In genomic region chr11:34909955-34910354, GRCh38 we compare ENCODE assay signal across 1 cellular context.
TF ChIP-seq lines count a peak whose summit lies in the region.

No MANE protein-coding gene starts in this region.

TF ChIP-seq in HepG2, 621 proteins besides CTCF, POLR2A, EP300 and RAD21:
- TF ChIP-seq ZNF644 (CRISPR knock-in tag; IDR thresholded peaks at IDR 0.05; ENCODE audit: low read depth) (peak; percentile 73; the same call in 1 of the 2 replicates), RNF2 (conservative IDR thresholded peaks at IDR 0.05; ENCODE audit: low read depth) (no peak), KLF16 (CRISPR knock-in tag; IDR thresholded peaks at IDR 0.05) (no peak), ZNF251 (CRISPR knock-in tag; IDR thresholded peaks at IDR 0.05) (no peak), SRF (IDR thresholded peaks at IDR 0.05; ENCODE audit: low read depth, low read length) (no peak), GATAD2A (CRISPR knock-in tag; IDR thresholded peaks at IDR 0.05) (peak; percentile 57), ZNF333 (CRISPR knock-in tag; IDR thresholded peaks at IDR 0.05; ENCODE audit: borderline replicate concordance) (no peak), SIN3B (IDR thresholded peaks at IDR 0.05; ENCODE audit: low read length) (no peak), TEAD2 (CRISPR knock-in tag; IDR thresholded peaks at IDR 0.05) (no peak), FOSL1 (CRISPR knock-in tag; IDR thresholded peaks at IDR 0.05; ENCODE audit: borderline replicate concordance) (no peak), CEBPG (CRISPR knock-in tag; IDR thresholded peaks at IDR 0.05) (peak; percentile 82), EEA1 (CRISPR knock-in tag; IDR thresholded peaks at IDR 0.05; ENCODE audit: borderline replicate concordance) (no peak), GATAD1 (CRISPR knock-in tag; IDR thresholded peaks at IDR 0.05) (no peak), HOXA3 (CRISPR knock-in tag; IDR thresholded peaks at IDR 0.05) (no peak), AGO1 (IDR thresholded peaks at IDR 0.05; ENCODE audit: low read depth, low read length, poor library complexity, severe bottlenecking) (no peak), CSRNP1 (CRISPR knock-in tag; IDR thresholded peaks at IDR 0.05) (no peak), FOXP1 (IDR thresholded peaks at IDR 0.05) (no peak), FOXP1 (CRISPR knock-in tag; IDR thresholded peaks at IDR 0.05) (peak; percentile 50; the same call in 1 of the 2 replicates), ATF2 (CRISPR knock-in tag; IDR thresholded peaks at IDR 0.05) (no peak), ARID5B (CRISPR knock-in tag; IDR thresholded peaks at IDR 0.05) (peak; percentile 47; the same call in 1 of the 2 replicates), CEBPB (IDR thresholded peaks at IDR 0.05; ENCODE audit: borderline replicate concordance, low read depth, low read length) (peak; percentile 97), HDAC6 (IDR thresholded peaks at IDR 0.05; ENCODE audit: low read depth, low read length) (no peak), ZEB1 (IDR thresholded peaks at IDR 0.05; ENCODE audit: insufficient replicate concordance, low read depth) (no peak), POLR2AphosphoS5 (IDR thresholded peaks at IDR 0.05; ENCODE audit: low read depth, low read length) (no peak), ZNF441 (CRISPR knock-in tag; IDR thresholded peaks at IDR 0.05; ENCODE audit: borderline replicate concordance) (no peak)
